Comparison of ENCODE assay signal across 14 cellular contexts in genomic region chr16:57357330-57358151, GRCh38. TPM values are rescaled to one million over a fixed set of nuclear protein-coding genes. Genes with fewer than 3 reads are reported as not detected.
DNase-seq lines count a peak whose midpoint lies in the region; ATAC-seq, FAIRE-seq and TF ChIP-seq lines count a peak whose summit lies in the region.
"Had no signal": no experiment of that assay in that cellular context is flagged by ENCODE, and none has a peak within 500 bp of the region (broad histone marks: within the 10 kb centered on the region; RNA-seq: fewer than 3 reads in every experiment).

No MANE protein-coding gene starts in this region.

- peak; percentile 93 for FAIRE-seq in GM12892 (lab: Jason Lieb, UNC)

- H3K4me3 ChIP-seq in neural progenitor cell: no peak overlapping the region
- no peak overlapping the region for H3K4me3 ChIP-seq in HAP-1
- H3K4me3 ChIP-seq: left ventricle myocardium inferior, SJSA1 had no signal

- H3K79me2 ChIP-seq in neural progenitor cell (ENCODE audit: low read depth): no peaks in the 10 kb centered on the region

- H3K36me3 ChIP-seq in neural progenitor cell (no peaks in the 10 kb centered on the region), HAP-1 (replicated peaks) (no peaks in the 10 kb centered on the region)
- H3K36me3 ChIP-seq: left ventricle myocardium inferior, neutrophil, SJSA1 had no signal

- H3K27me3 Mint-ChIP-seq in neural progenitor cell (ENCODE audit: insufficient read depth, low read depth): peaks cover 3% of the 10 kb centered on the region
- peaks cover 3% of the 10 kb centered on the region for H3K27me3 Mint-ChIP-seq in activated CD4-positive, alpha-beta T cell treated with anti-CD3 and anti-CD28 coated beads, Interleukin-2, amount 10 ng/mL, durations not matched to agents 7 days and 5 days

- TF ChIP-seq CTCF in neural progenitor cell (IDR thresholded peaks at IDR 0.05): no peak

- in situ Hi-C loops in HAP-1 (cut with MboI; ENCODE audit: low sequenced_read_pairs): no loop called here

- no peaks in the 10 kb centered on the region for H3K4me1 ChIP-seq in neural progenitor cell
- H3K4me1 ChIP-seq in HAP-1: no peaks in the 10 kb centered on the region
- H3K4me1 ChIP-seq: left ventricle myocardium inferior, SJSA1 had no signal

- H3K27me3 ChIP-seq in neural progenitor cell (no peaks in the 10 kb centered on the region), HAP-1 (ENCODE audit: low read depth) (no peaks in the 10 kb centered on the region)
- H3K27me3 ChIP-seq: SJSA1 had no signal

- ATAC-seq in GM21825 (IDR thresholded peaks at IDR 0.05; ENCODE audit: unreplicated experiment) (peak; percentile 38), GM21381 (IDR thresholded peaks at IDR 0.05; ENCODE audit: unreplicated experiment) (no peak)

- peak overlapping the region; percentile 92 for H3K27ac Mint-ChIP-seq in neural progenitor cell
- no peak overlapping the region for H3K27ac Mint-ChIP-seq in activated CD4-positive, alpha-beta T cell treated with anti-CD3 and anti-CD28 coated beads, Interleukin-2, amount 10 ng/mL, durations not matched to agents 7 days and 5 days

- DNase-seq in GM12892 (ENCODE audit: insufficient read length): no peak
- peak; percentile 91 for DNase-seq in SKM-1 treated with dmso at 0.1 percent for 144 hours (lab: John Stamatoyannopoulos, UW; ENCODE audit: unreplicated experiment)
- no peak for DNase-seq in neural progenitor cell (ENCODE audit: low spot score)
- no peak for DNase-seq in NCI-H1092 (lab: John Stamatoyannopoulos, UW)
- no peak for DNase-seq in HAP-1 (ENCODE audit: low spot score in 2 of 2)
- no peak for DNase-seq in activated CD4-positive, alpha-beta T cell treated with anti-CD3 and anti-CD28 coated beads, Interleukin-2, amount 10 ng/mL, durations not matched to agents 7 days and 5 days
- DNase-seq: activated CD4-positive, alpha-beta T cell treated with anti-CD3 and anti-CD28 coated beads for 1 hour; left ventricle myocardium inferior had no signal

- TF ChIP-seq POLR2A in GM12892 (IDR thresholded peaks at IDR 0.05; ENCODE audit: low read depth, low read length): no peak

- H3K4me2 ChIP-seq in neural progenitor cell: no peak overlapping the region

- no peaks in the 10 kb centered on the region for H3K9me3 Mint-ChIP-seq in neural progenitor cell
- H3K9me3 Mint-ChIP-seq in activated CD4-positive, alpha-beta T cell treated with anti-CD3 and anti-CD28 coated beads, Interleukin-2, amount 10 ng/mL, durations not matched to agents 7 days and 5 days: no peaks in the 10 kb centered on the region

- H3K36me3 Mint-ChIP-seq in neural progenitor cell: no peaks in the 10 kb centered on the region
- H3K36me3 Mint-ChIP-seq in activated CD4-positive, alpha-beta T cell treated with anti-CD3 and anti-CD28 coated beads, Interleukin-2, amount 10 ng/mL, durations not matched to agents 7 days and 5 days (ENCODE audit: low read depth): no peaks in the 10 kb centered on the region

- H3K27ac ChIP-seq in neural progenitor cell: no peak overlapping the region
- H3K27ac ChIP-seq: left ventricle myocardium inferior, neutrophil, SJSA1 had no signal

- POLR2A ChIA-PET in activated CD4-positive, alpha-beta T cell treated with anti-CD3 and anti-CD28 coated beads, Interleukin-2, amount 10 ng/mL, durations not matched to agents 7 days and 5 days (lab: Charles Lee): no interaction called here

- no peak overlapping the region for H3K9ac ChIP-seq in neural progenitor cell

- H2AFZ ChIP-seq in neural progenitor cell (replicated peaks): no peak overlapping the region

- H3F3A ChIP-seq in neural progenitor cell (ENCODE audit: low read depth): no peaks in the 10 kb centered on the region

- CTCF ChIA-PET in activated CD4-positive, alpha-beta T cell treated with anti-CD3 and anti-CD28 coated beads, Interleukin-2, amount 10 ng/mL, durations not matched to agents 7 days and 5 days (lab: Charles Lee): no interaction called here

- no peaks in the 10 kb centered on the region for H3K9me3 ChIP-seq in neural progenitor cell (ENCODE audit: low read depth)
- H3K9me3 ChIP-seq in HAP-1: no peaks in the 10 kb centered on the region
- H3K9me3 ChIP-seq: left ventricle myocardium inferior, neutrophil, SJSA1 had no signal

- H3K4me3 Mint-ChIP-seq in neural progenitor cell: no peak overlapping the region
- H3K4me3 Mint-ChIP-seq in activated CD4-positive, alpha-beta T cell treated with anti-CD3 and anti-CD28 coated beads, Interleukin-2, amount 10 ng/mL, durations not matched to agents 7 days and 5 days: no peak overlapping the region

- no peaks in the 10 kb centered on the region for H4K20me1 ChIP-seq in neural progenitor cell (ENCODE audit: low read depth)

- H3K4me1 Mint-ChIP-seq in neural progenitor cell: peaks cover 8% of the 10 kb centered on the region
- no peaks in the 10 kb centered on the region for H3K4me1 Mint-ChIP-seq in activated CD4-positive, alpha-beta T cell treated with anti-CD3 and anti-CD28 coated beads, Interleukin-2, amount 10 ng/mL, durations not matched to agents 7 days and 5 days

RNA-seq across cellular contexts. Expression of gene CCL22, which starts 1.0 kb away (rescaled TPM):
- polyA plus RNA-seq in GM12892 (2012; ENCODE audit: missing spikeins): 920 TPM
- total RNA-seq in neural progenitor cell (ENCODE audit: low replicate concordance): not detected in 2 replicates
- under 1 TPM; 0.50 to 0.74 TPM for total RNA-seq in activated CD4-positive, alpha-beta T cell treated with anti-CD3 and anti-CD28 coated beads, Interleukin-2, amount 10 ng/mL, durations not matched to agents 7 days and 5 days
- total RNA-seq: left ventricle myocardium inferior, MCF 10A, NCI-H460, SJSA1 had no signal

RNA-seq across cellular contexts. Expression of gene CX3CL1, which starts 14.7 kb away (rescaled TPM):
- polyA plus RNA-seq in GM12892 (2012; ENCODE audit: missing spikeins): 0.45 TPM
- 0.65 and 0.96 TPM in 2 replicates for total RNA-seq in neural progenitor cell (ENCODE audit: low replicate concordance)
- total RNA-seq in activated CD4-positive, alpha-beta T cell treated with anti-CD3 and anti-CD28 coated beads, Interleukin-2, amount 10 ng/mL, durations not matched to agents 7 days and 5 days: not detected
- total RNA-seq: MCF 10A, NCI-H460 had no signal

RNA-seq across cellular contexts. Expression of gene CCL17, which starts 47.0 kb away (rescaled TPM):
- 179 TPM for polyA plus RNA-seq in GM12892 (2012; ENCODE audit: missing spikeins)
- not detected in 2 replicates for total RNA-seq in neural progenitor cell (ENCODE audit: low replicate concordance)
- total RNA-seq in activated CD4-positive, alpha-beta T cell treated with anti-CD3 and anti-CD28 coated beads, Interleukin-2, amount 10 ng/mL, durations not matched to agents 7 days and 5 days: under 1 TPM; 0.40 to 0.42 TPM
- total RNA-seq: left ventricle myocardium inferior, MCF 10A, NCI-H460, SJSA1 had no signal
